8 cellular contexts compared by ENCODE assay signal in genomic region chr10:18418579-18419210, GRCh38.
DNase-seq lines count a peak whose midpoint lies in the region; ATAC-seq lines count a peak whose summit lies in the region.
"Had no signal": no experiment of that assay in that cellular context is flagged by ENCODE, and none has a peak within 500 bp of the region (broad histone marks: within the 10 kb centered on the region; RNA-seq: fewer than 3 reads in every experiment).

No MANE protein-coding gene starts in this region.

- peak; percentile 79 for ATAC-seq in GM18909 (IDR thresholded peaks at IDR 0.05; ENCODE audit: poor library complexity, unreplicated experiment)
- ATAC-seq in HG03066 (IDR thresholded peaks at IDR 0.05; ENCODE audit: low read depth, unreplicated experiment): peak; percentile 48
- no peak for ATAC-seq in HG02610 (IDR thresholded peaks at IDR 0.05; ENCODE audit: unreplicated experiment)

- DNase-seq in RPMI7951 (ENCODE audit: low read depth) (peak; percentile 6), putamen (ENCODE audit: low spot score) (peak; percentile 41), SHP77 (lab: John Stamatoyannopoulos, UW) (no peak), hippocampal formation (lab: John Stamatoyannopoulos, UW) (no peak)
- DNase-seq: activated CD4-positive, alpha-beta memory T cell treated with anti-CD3 and anti-CD28 coated beads, Interleukin-2, amount 10 ng/mL, durations not matched to agents 7 days and 5 days had no signal

Comparison
In these comparisons a context has a peak if more than half of its experiments do, and no peak if none do; other contexts are left out.
1. DNase-seq: peak in RPMI7951 (single experiment) and putamen (single experiment); none in SHP77 (0 of 2) and hippocampal formation (0 of 2).